In genomic region chr12:109696485-109697269, GRCh38 we compare ENCODE assay signal across 15 cellular contexts. TPM values are rescaled to one million over a fixed set of nuclear protein-coding genes. Genes with fewer than 3 reads are reported as not detected.
A peak's percentile ranks its signal among the peaks of the same experiment; 100 is the strongest.
DNase-seq lines count a peak whose midpoint lies in the region; TF ChIP-seq lines count a peak whose summit lies in the region.
"Had no signal": no experiment of that assay in that cellular context is flagged by ENCODE, and none has a peak within 500 bp of the region (broad histone marks: within the 10 kb centered on the region; RNA-seq: fewer than 3 reads in every experiment).

No MANE protein-coding gene starts in this region.

- TF ChIP-seq EP300 in stomach (IDR thresholded peaks at IDR 0.05), result no peak

- H3K27me3 Mint-ChIP-seq in activated naive CD4-positive, alpha-beta T cell treated with anti-CD3 and anti-CD28 coated beads for 36 hours (ENCODE audit: low read depth), result peaks cover 6% of the 10 kb centered on the region
- H3K27me3 Mint-ChIP-seq in activated CD4-positive, alpha-beta memory T cell treated with anti-CD3 and anti-CD28 coated beads, Interleukin-2, amount 10 ng/mL, durations not matched to agents 7 days and 5 days, result peaks cover 16% of the 10 kb centered on the region

- H3K27me3 ChIP-seq in stomach, result peaks cover 0 to 16% (median 0%) of the 10 kb centered on the region in 3 donors

- no peaks in the 10 kb centered on the region for H3K9me3 ChIP-seq in stomach
- H3K9me3 ChIP-seq: tibial nerve had no signal

- no peaks in the 10 kb centered on the region for H3K36me3 Mint-ChIP-seq in activated naive CD4-positive, alpha-beta T cell treated with anti-CD3 and anti-CD28 coated beads for 36 hours (ENCODE audit: low read depth)
- no peaks in the 10 kb centered on the region for H3K36me3 Mint-ChIP-seq in activated CD4-positive, alpha-beta memory T cell treated with anti-CD3 and anti-CD28 coated beads, Interleukin-2, amount 10 ng/mL, durations not matched to agents 7 days and 5 days (ENCODE audit: low read depth)
- H3K36me3 Mint-ChIP-seq: activated naive CD4-positive, alpha-beta T cell treated with anti-CD3 and anti-CD28 coated beads, Interleukin-2, amount 50 U/mL, for 24 hours had no signal

- peak; percentile 14 for DNase-seq in activated naive CD4-positive, alpha-beta T cell treated with anti-CD3 and anti-CD28 coated beads for 36 hours
- no peak for DNase-seq in activated naive CD4-positive, alpha-beta T cell (lab: John Stamatoyannopoulos, UW)
- DNase-seq in OCI-M1 (lab: John Stamatoyannopoulos, UW) (peak; percentile 47), fibroblast of pulmonary artery (ENCODE audit: low read depth) (peak; percentile 14), substantia nigra (lab: John Stamatoyannopoulos, UW) (no peak), UCSD-AML1 (lab: John Stamatoyannopoulos, UW; ENCODE audit: unreplicated experiment) (no peak), stomach (no peak)
- no peak for DNase-seq in activated CD4-positive, alpha-beta memory T cell treated with anti-CD3 and anti-CD28 coated beads, Interleukin-2, amount 10 ng/mL, durations not matched to agents 7 days and 5 days
- DNase-seq: KBM-7, NCI-H2029, NCI-H526 treated with DMSO at 0.1 percent for 48 hours, T1000 had no signal

- H3K9me3 Mint-ChIP-seq in activated naive CD4-positive, alpha-beta T cell treated with anti-CD3 and anti-CD28 coated beads for 36 hours, result no peaks in the 10 kb centered on the region
- no peaks in the 10 kb centered on the region for H3K9me3 Mint-ChIP-seq in activated CD4-positive, alpha-beta memory T cell treated with anti-CD3 and anti-CD28 coated beads, Interleukin-2, amount 10 ng/mL, durations not matched to agents 7 days and 5 days
- H3K9me3 Mint-ChIP-seq: activated naive CD4-positive, alpha-beta T cell treated with anti-CD3 and anti-CD28 coated beads, Interleukin-2, amount 50 U/mL, for 24 hours had no signal

- CTCF ChIA-PET in activated naive CD4-positive, alpha-beta T cell treated with anti-CD3 and anti-CD28 coated beads for 36 hours (lab: Charles Lee), result no interaction called here
- CTCF ChIA-PET in activated CD4-positive, alpha-beta memory T cell treated with anti-CD3 and anti-CD28 coated beads, Interleukin-2, amount 10 ng/mL, durations not matched to agents 7 days and 5 days (lab: Charles Lee), result no interaction called here

- TF ChIP-seq POLR2A in stomach (IDR thresholded peaks at IDR 0.05), result no peak

- intact Hi-C loops in activated naive CD4-positive, alpha-beta T cell treated with anti-CD3 and anti-CD28 coated beads for 36 hours (cut with micrococcal nuclease), result no loop called here
- intact Hi-C loops in stomach (cut with DNase I; ENCODE audit: low total_unique reads), result no loop called here

- H3K4me3 Mint-ChIP-seq in activated naive CD4-positive, alpha-beta T cell treated with anti-CD3 and anti-CD28 coated beads for 36 hours, result no peak overlapping the region
- no peak overlapping the region for H3K4me3 Mint-ChIP-seq in activated CD4-positive, alpha-beta memory T cell treated with anti-CD3 and anti-CD28 coated beads, Interleukin-2, amount 10 ng/mL, durations not matched to agents 7 days and 5 days
- H3K4me3 Mint-ChIP-seq: activated naive CD4-positive, alpha-beta T cell treated with anti-CD3 and anti-CD28 coated beads, Interleukin-2, amount 50 U/mL, for 24 hours had no signal

- TF ChIP-seq CTCF in fibroblast of pulmonary artery (IDR thresholded peaks at IDR 0.05; ENCODE audit: low read length, missing control alignments) (no peak), stomach (IDR thresholded peaks at IDR 0.05) (no peak)

- H3K27ac ChIP-seq in substantia nigra (ENCODE audit: low read depth, low read length, poor library complexity, severe bottlenecking) (peak overlapping the region; percentile 53), stomach (no peak overlapping the region)
- H3K27ac ChIP-seq: tibial nerve had no signal

- H3K27ac Mint-ChIP-seq in activated naive CD4-positive, alpha-beta T cell treated with anti-CD3 and anti-CD28 coated beads for 36 hours, result no peak overlapping the region
- H3K27ac Mint-ChIP-seq in activated CD4-positive, alpha-beta memory T cell treated with anti-CD3 and anti-CD28 coated beads, Interleukin-2, amount 10 ng/mL, durations not matched to agents 7 days and 5 days, result no peak overlapping the region
- H3K27ac Mint-ChIP-seq: activated naive CD4-positive, alpha-beta T cell treated with anti-CD3 and anti-CD28 coated beads, Interleukin-2, amount 50 U/mL, for 24 hours had no signal

- WGBS in stomach, 5 donors, result 61 to 73% (median 63%) methylated on average over 6 of the region's 6 CpGs

- H3K4me1 Mint-ChIP-seq in activated naive CD4-positive, alpha-beta T cell treated with anti-CD3 and anti-CD28 coated beads for 36 hours (ENCODE audit: low read depth), result no peaks in the 10 kb centered on the region
- H3K4me1 Mint-ChIP-seq in activated CD4-positive, alpha-beta memory T cell treated with anti-CD3 and anti-CD28 coated beads, Interleukin-2, amount 10 ng/mL, durations not matched to agents 7 days and 5 days, result no peaks in the 10 kb centered on the region

- H3K4me1 ChIP-seq in stomach, result peaks cover 0 to 6% (median 0%) of the 10 kb centered on the region in 4 donors
- H3K4me1 ChIP-seq: tibial nerve had no signal

- POLR2A ChIA-PET in activated CD4-positive, alpha-beta memory T cell treated with anti-CD3 and anti-CD28 coated beads, Interleukin-2, amount 10 ng/mL, durations not matched to agents 7 days and 5 days (lab: Charles Lee), result no interaction called here

- H3K4me3 ChIP-seq in fibroblast of pulmonary artery (replicated peaks; ENCODE audit: low read depth, low read length), result no peak overlapping the region
- H3K4me3 ChIP-seq in stomach, result no peak overlapping the region
- H3K4me3 ChIP-seq: tibial nerve had no signal

- H3K36me3 ChIP-seq in stomach, result no peaks in the 10 kb centered on the region
- H3K36me3 ChIP-seq: tibial nerve had no signal

RNA-seq across cellular contexts. Expression of gene FAM222A, which starts 16.9 kb away (rescaled TPM):
- under 1 TPM; 0.20 to 0.38 TPM for total RNA-seq in activated naive CD4-positive, alpha-beta T cell treated with anti-CD3 and anti-CD28 coated beads for 36 hours
- total RNA-seq in activated CD4-positive, alpha-beta memory T cell treated with anti-CD3 and anti-CD28 coated beads, Interleukin-2, amount 10 ng/mL, durations not matched to agents 7 days and 5 days, result under 1 TPM; 0.28 to 0.43 TPM
- total RNA-seq in stomach, result 10 to 100 TPM in 1 of 5 donors, 1 to 10 TPM in 4; 1.7 to 19.7 (median 5.4) TPM
- polyA plus RNA-seq in stomach, result 1 to 10 TPM; 3.1 to 5.4 (median 3.7) TPM
- total RNA-seq: fibroblast of lung had no signal

Comparison
In these comparisons a context has a peak if more than half of its experiments do, and no peak if none do; other contexts are left out.
1. DNase-seq: peak in activated naive CD4-positive, alpha-beta T cell treated with anti-CD3 and anti-CD28 coated beads for 36 hours (single experiment), OCI-M1 (single experiment) and fibroblast of pulmonary artery (single experiment); none in activated naive CD4-positive, alpha-beta T cell (0 of 4), substantia nigra (0 of 49), UCSD-AML1 (single experiment), activated CD4-positive, alpha-beta memory T cell treated with anti-CD3 and anti-CD28 coated beads, Interleukin-2, amount 10 ng/mL, durations not matched to agents 7 days and 5 days (single experiment) and stomach (single experiment).